18 cellular contexts compared by ENCODE assay signal in the genomic region with DNA sequence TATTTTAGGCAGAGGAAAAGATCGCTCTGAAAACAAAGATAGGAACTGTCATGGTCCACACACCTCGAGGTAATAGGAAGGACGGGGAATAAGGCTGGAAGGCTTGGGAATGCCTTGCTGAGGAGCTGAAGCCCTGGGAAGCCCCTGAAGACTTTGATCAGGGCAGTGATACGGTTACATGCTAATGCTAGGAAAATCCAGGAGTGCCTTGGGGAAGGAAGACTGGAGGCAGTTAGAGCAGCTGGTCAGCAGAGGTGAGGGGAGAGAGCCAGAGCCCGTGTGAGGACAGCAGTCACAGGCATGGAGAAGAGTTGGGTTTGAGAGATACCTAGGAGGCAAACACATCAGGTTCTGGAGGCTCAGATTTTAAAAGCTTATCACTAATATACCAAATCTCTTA. TPM values are rescaled to one million over a fixed set of nuclear protein-coding genes. Genes with fewer than 3 reads are reported as not detected.
DNase-seq lines count a peak whose midpoint lies in the region; ATAC-seq, FAIRE-seq and TF ChIP-seq lines count a peak whose summit lies in the region.
"Had no signal": no experiment of that assay in that cellular context is flagged by ENCODE, and none has a peak within 500 bp of the region (broad histone marks: within the 10 kb centered on the region; RNA-seq: fewer than 3 reads in every experiment).

No MANE protein-coding gene starts in this region.

- POLR2A ChIA-PET in CD4-positive, alpha-beta T cell (lab: Charles Lee), result interaction anchor here (8.5 kb wide), 1 partner anchor 7 kb away, joined by 151 read pairs; no protein-coding TSS in a partner anchor
- POLR2A ChIA-PET in naive thymus-derived CD4-positive, alpha-beta T cell (lab: Charles Lee), result interaction anchor here (8.4 to 11.2 kb wide), 2 partner anchors 8 to 17 kb away, joined by 166 to 232 read pairs; no protein-coding TSS in a partner anchor

- no peak for TF ChIP-seq CTCF in CD4-positive, alpha-beta T cell (IDR thresholded peaks at IDR 0.05)
- TF ChIP-seq CTCF in GM23338 (conservative IDR thresholded peaks at IDR 0.05; ENCODE audit: low read depth in 2 of 2), result no peak

- H3K4me2 ChIP-seq in GM23338, result no peak overlapping the region

- no peaks in the 10 kb centered on the region for H3K9me2 ChIP-seq in GM23338 (ENCODE audit: insufficient read depth)

- no peak overlapping the region for H3K27ac ChIP-seq in CD4-positive, alpha-beta T cell (ENCODE audit: low read depth, low read length)
- no peak overlapping the region for H3K27ac ChIP-seq in GM23338 (ENCODE audit: low read depth)
- no peak overlapping the region for H3K27ac ChIP-seq in naive thymus-derived CD4-positive, alpha-beta T cell (ENCODE audit: low read depth, low read length)
- H3K27ac ChIP-seq: C4-2B had no signal

- peak overlapping the region; percentile 52 for H3K27ac Mint-ChIP-seq in CD4-positive, alpha-beta T cell
- H3K27ac Mint-ChIP-seq in GM23338, result 0 out of 2 replicates have a peak overlapping the region, but pooled peaks have one; percentile 28
- H3K27ac Mint-ChIP-seq in activated T-helper 17 cell treated with anti-CD3 and anti-CD28 coated beads, Interleukin-2, amount 50 U/mL, for 72 hours, result peak overlapping the region; percentile 9
- H3K27ac Mint-ChIP-seq in naive thymus-derived CD4-positive, alpha-beta T cell, result peak overlapping the region in 6 of 9 donors; percentile 16 to 84 (median 53)

- H3K79me2 ChIP-seq in GM23338 (replicated peaks; ENCODE audit: insufficient read depth), result peaks cover 100% of the 10 kb centered on the region

- H3K4me3 Mint-ChIP-seq in CD4-positive, alpha-beta T cell, result no peak overlapping the region
- H3K4me3 Mint-ChIP-seq in GM23338, result no peak overlapping the region
- no peak overlapping the region for H3K4me3 Mint-ChIP-seq in activated T-helper 17 cell treated with anti-CD3 and anti-CD28 coated beads, Interleukin-2, amount 50 U/mL, for 72 hours
- peak overlapping the region in 1 of 10 donors; percentile 54 for H3K4me3 Mint-ChIP-seq in naive thymus-derived CD4-positive, alpha-beta T cell

- CTCF ChIA-PET in CD4-positive, alpha-beta T cell (lab: Charles Lee), result interaction anchor here (1.3 kb wide), 2 partner anchors 8 to 23 kb away, joined by 3 read pairs; no protein-coding TSS in a partner anchor
- CTCF ChIA-PET in naive thymus-derived CD4-positive, alpha-beta T cell (lab: Charles Lee), result interaction anchor here (1.3 kb wide), 1 partner anchor 16 kb away, joined by 3 read pairs; no protein-coding TSS in a partner anchor

- no peaks in the 10 kb centered on the region for H3F3A ChIP-seq in GM23338 (replicated peaks; ENCODE audit: low read depth)

- no peak for TF ChIP-seq POLR2A in H54 (IDR thresholded peaks at IDR 0.05; ENCODE audit: low read depth, low read length)

- no peak for FAIRE-seq in H54 (lab: Jason Lieb, UNC)

- H3K9me3 ChIP-seq in CD4-positive, alpha-beta T cell (ENCODE audit: control insufficient read depth, low read length), result no peaks in the 10 kb centered on the region
- no peaks in the 10 kb centered on the region for H3K9me3 ChIP-seq in naive thymus-derived CD4-positive, alpha-beta T cell (ENCODE audit: control insufficient read depth in 2 of 3, low read length in 3 of 3)
- H3K9me3 ChIP-seq: Caco-2 had no signal

- peaks cover 52% of the 10 kb centered on the region for H4K20me1 ChIP-seq in GM23338 (replicated peaks; ENCODE audit: insufficient read depth)

- H3K36me3 ChIP-seq in GM23338 (ENCODE audit: insufficient read depth), result peaks cover 16% of the 10 kb centered on the region; the same call in 1 of the 2 replicates
- H3K36me3 ChIP-seq in naive thymus-derived CD4-positive, alpha-beta T cell (ENCODE audit: control insufficient read depth in 2 of 3, insufficient read depth in 3 of 3, low read length in 3 of 3), result no peaks in the 10 kb centered on the region

- no peak for ATAC-seq in CD4-positive, alpha-beta T cell (ENCODE audit: poor library complexity)
- ATAC-seq in GM23338, result no peak
- ATAC-seq in activated T-helper 17 cell treated with anti-CD3 and anti-CD28 coated beads, Interleukin-2, amount 50 U/mL, for 72 hours (replicated peaks), result no peak
- ATAC-seq in naive thymus-derived CD4-positive, alpha-beta T cell, result no peak

- no peaks in the 10 kb centered on the region; the same call in none of the 2 replicates for H3K4me1 ChIP-seq in GM23338 (ENCODE audit: insufficient read depth)
- peaks cover 0 to 22% of the 10 kb centered on the region in 2 donors for H3K4me1 ChIP-seq in naive thymus-derived CD4-positive, alpha-beta T cell (ENCODE audit: control insufficient read depth in 2 of 2, insufficient read depth in 2 of 2, low read length in 2 of 2)
- H3K4me1 ChIP-seq: Caco-2 had no signal

- H3K4me1 Mint-ChIP-seq in CD4-positive, alpha-beta T cell (ENCODE audit: low read depth), result peaks cover 50% of the 10 kb centered on the region
- peaks cover 18% of the 10 kb centered on the region for H3K4me1 Mint-ChIP-seq in GM23338
- H3K4me1 Mint-ChIP-seq in activated T-helper 17 cell treated with anti-CD3 and anti-CD28 coated beads, Interleukin-2, amount 50 U/mL, for 72 hours, result peaks cover 11% of the 10 kb centered on the region
- peaks cover 21 to 71% (median 57%) of the 10 kb centered on the region in 7 donors for H3K4me1 Mint-ChIP-seq in naive thymus-derived CD4-positive, alpha-beta T cell

- no peak for DNase-seq in CD4-positive, alpha-beta T cell
- no peak for DNase-seq in GM23338 (ENCODE audit: low spot score)
- DNase-seq in naive thymus-derived CD4-positive, alpha-beta T cell, result no peak
- DNase-seq in H54 (ENCODE audit: insufficient read length, low spot score), result no peak
- no peak for DNase-seq in HPDE6-E6E7 (ENCODE audit: extremely low spot score)
- no peak for DNase-seq in NCI-H1048 (lab: John Stamatoyannopoulos, UW)
- no peak for DNase-seq in glomerular visceral epithelial cell (ENCODE audit: extremely low spot score)
- DNase-seq: Caco-2; DMS153; EL; H7; IMR-90; Kasumi-1; NCI-H187 treated with DMSO at 0.1 percent for 48 hours; NK-92 treated with Interleukin-12 subunit alpha and Interleukin-12 subunit beta, amount 100 ng/mL, for 24 hours; SHP77 treated with DMSO at 0.1 percent for 48 hours had no signal

- intact Hi-C loops in CD4-positive, alpha-beta T cell (cut with DNase I, micrococcal nuclease), result loop anchor here in 1 of 2 experiments (10.0 kb wide), 1 partner anchor 436 kb away; the partner anchor contains the start of gene EML1
- intact Hi-C loops in naive thymus-derived CD4-positive, alpha-beta T cell (cut with micrococcal nuclease), result no loop called here

- no peaks in the 10 kb centered on the region for H3K27me3 Mint-ChIP-seq in CD4-positive, alpha-beta T cell
- peaks cover 3% of the 10 kb centered on the region for H3K27me3 Mint-ChIP-seq in GM23338 (ENCODE audit: insufficient read depth, low read depth, poor library complexity)
- no peaks in the 10 kb centered on the region for H3K27me3 Mint-ChIP-seq in activated T-helper 17 cell treated with anti-CD3 and anti-CD28 coated beads, Interleukin-2, amount 50 U/mL, for 72 hours
- H3K27me3 Mint-ChIP-seq in naive thymus-derived CD4-positive, alpha-beta T cell, result no peaks in the 10 kb centered on the region

- H3K9me3 Mint-ChIP-seq in CD4-positive, alpha-beta T cell, result no peaks in the 10 kb centered on the region
- H3K9me3 Mint-ChIP-seq in GM23338, result no peaks in the 10 kb centered on the region
- H3K9me3 Mint-ChIP-seq in activated T-helper 17 cell treated with anti-CD3 and anti-CD28 coated beads, Interleukin-2, amount 50 U/mL, for 72 hours, result no peaks in the 10 kb centered on the region
- no peaks in the 10 kb centered on the region for H3K9me3 Mint-ChIP-seq in naive thymus-derived CD4-positive, alpha-beta T cell

- H2AFZ ChIP-seq in GM23338, result no peak overlapping the region

- no peak overlapping the region for H3K4me3 ChIP-seq in GM23338
- no peak overlapping the region for H3K4me3 ChIP-seq in naive thymus-derived CD4-positive, alpha-beta T cell (ENCODE audit: low read length)

- no peaks in the 10 kb centered on the region for H3K27me3 ChIP-seq in CD4-positive, alpha-beta T cell (ENCODE audit: control insufficient read depth, insufficient read depth, low read length)
- no peaks in the 10 kb centered on the region for H3K27me3 ChIP-seq in GM23338 (ENCODE audit: insufficient read depth)
- H3K27me3 ChIP-seq in naive thymus-derived CD4-positive, alpha-beta T cell (ENCODE audit: control insufficient read depth in 2 of 2, insufficient read depth in 2 of 2, low read length in 2 of 2), result no peaks in the 10 kb centered on the region

- peaks cover 30% of the 10 kb centered on the region for H3K36me3 Mint-ChIP-seq in CD4-positive, alpha-beta T cell (ENCODE audit: low read depth)
- peaks cover 18% of the 10 kb centered on the region; the same call in 2 of the 3 replicates for H3K36me3 Mint-ChIP-seq in GM23338 (ENCODE audit: low read depth)
- peaks cover 19% of the 10 kb centered on the region for H3K36me3 Mint-ChIP-seq in activated T-helper 17 cell treated with anti-CD3 and anti-CD28 coated beads, Interleukin-2, amount 50 U/mL, for 72 hours (ENCODE audit: low read depth)
- H3K36me3 Mint-ChIP-seq in naive thymus-derived CD4-positive, alpha-beta T cell, result peaks cover 6 to 10% (median 7%) of the 10 kb centered on the region in 5 donors

TF ChIP-seq in GM23338, 12 proteins besides CTCF, POLR2A, EP300 and RAD21 (continues in another document):
- TF ChIP-seq STAT1 (IDR thresholded peaks at IDR 0.05; ENCODE audit: unreplicated experiment), result no peak
- no peak for TF ChIP-seq EZH2 (IDR thresholded peaks at IDR 0.05; ENCODE audit: low read depth, unreplicated experiment)
- TF ChIP-seq NANOG (IDR thresholded peaks at IDR 0.05; ENCODE audit: borderline replicate concordance), result no peak
- TF ChIP-seq JUNB (IDR thresholded peaks at IDR 0.05; ENCODE audit: unreplicated experiment), result no peak
- no peak for TF ChIP-seq ZNF114 (CRISPR knock-in tag; IDR thresholded peaks at IDR 0.05)
- TF ChIP-seq EZH2phosphoT487 (IDR thresholded peaks at IDR 0.05; ENCODE audit: unreplicated experiment), result no peak

RNA-seq across cellular contexts. Expression of gene YY1, which starts 8.6 kb away (rescaled TPM):
- total RNA-seq in CD4-positive, alpha-beta T cell, result 10 to 100 TPM; 68.9 to 70.4 TPM
- total RNA-seq in GM23338 (2014; rRNA removed; shearing (Covaris generic)), result 79.5 and 88.2 TPM in 2 replicates
- polyA plus RNA-seq in GM23338 (2016; fragmentation: Nextera tagmentation; extraction: Ambion mirVana), result 126 and 128 TPM in 2 replicates
- 10 to 100 TPM; 63.8 to 77.0 TPM for total RNA-seq in activated T-helper 17 cell treated with anti-CD3 and anti-CD28 coated beads, Interleukin-2, amount 50 U/mL, for 72 hours
- total RNA-seq in naive thymus-derived CD4-positive, alpha-beta T cell, result 10 to 100 TPM; 65.8 to 99.7 (median 92.2) TPM
- polyA plus RNA-seq in naive thymus-derived CD4-positive, alpha-beta T cell, result 10 to 100 TPM; 15.2 to 18.0 TPM
